ENCODE assay signal across 21 cellular contexts in genomic region chr18:75229437-75229836, GRCh38.
"Had no signal": no experiment of that assay in that cellular context is flagged by ENCODE, and none has a peak within 500 bp of the region (broad histone marks: within the 10 kb centered on the region; RNA-seq: fewer than 3 reads in every experiment).

No MANE protein-coding gene starts in this region.

- DNase-seq: activated CD4-positive, alpha-beta memory T cell treated with anti-CD3 and anti-CD28 coated beads, Interleukin-2, amount 10 ng/mL, durations not matched to agents 7 days and 5 days; activated CD4-positive, alpha-beta T cell treated with anti-CD3 and anti-CD28 coated beads for 36 hours; activated CD8-positive, alpha-beta memory T cell treated with anti-CD3 and anti-CD28 coated beads, Interleukin-2, amount 50 U/mL, for 4 hours; activated effector memory CD4-positive, alpha-beta T cell treated with Interleukin-2 at 50 U/mL for 16 hours; activated naive CD4-positive, alpha-beta T cell treated with anti-CD3 and anti-CD28 coated beads, Interleukin-2, amount 50 U/mL, for 16 hours; activated T-cell treated with anti-CD3 and anti-CD28 coated beads, Interleukin-2, amount 50 U/mL, for 48 hours; endodermal cell; foreskin melanocyte; hypothalamus; left lung; mammary epithelial cell; pancreas; right lobe of liver; stimulated activated CD4-positive, alpha-beta T cell treated with anti-CD3 and anti-CD28 coated beads, Interleukin-4, amount 100 ng/mL, for 4 hours; stimulated activated naive CD4-positive, alpha-beta T cell treated with Interleukin-2 at 50 U/mL for 16 hours; transverse colon had no signal

- H3K9me3 Mint-ChIP-seq: activated CD4-positive, alpha-beta memory T cell treated with anti-CD3 and anti-CD28 coated beads, Interleukin-2, amount 10 ng/mL, durations not matched to agents 7 days and 5 days; endodermal cell; T-helper 2 cell treated with Interferon-gamma antibody and Interleukin-4, amounts not matched to agents 5 μg/mL and 100 μg/mL, for 36 hours had no signal

- H3K4me3 Mint-ChIP-seq: activated CD4-positive, alpha-beta memory T cell treated with anti-CD3 and anti-CD28 coated beads, Interleukin-2, amount 10 ng/mL, durations not matched to agents 7 days and 5 days; activated CD4-positive, alpha-beta T cell treated with anti-CD3 and anti-CD28 coated beads for 36 hours; endodermal cell; T-helper 2 cell treated with Interferon-gamma antibody and Interleukin-4, amounts not matched to agents 5 μg/mL and 100 μg/mL, for 36 hours had no signal

- H3K27ac Mint-ChIP-seq: activated CD4-positive, alpha-beta memory T cell treated with anti-CD3 and anti-CD28 coated beads, Interleukin-2, amount 10 ng/mL, durations not matched to agents 7 days and 5 days; activated CD4-positive, alpha-beta T cell treated with anti-CD3 and anti-CD28 coated beads for 36 hours; endodermal cell; T-helper 2 cell treated with Interferon-gamma antibody and Interleukin-4, amounts not matched to agents 5 μg/mL and 100 μg/mL, for 36 hours had no signal

- H3K4me3 ChIP-seq: cardiac muscle cell, left lung, pancreas, right lobe of liver, SK-N-MC, transverse colon, vagina had no signal

- H3K9me3 ChIP-seq: left lung, neutrophil, pancreas, right lobe of liver, transverse colon, vagina had no signal

- H3K27ac ChIP-seq: cardiac muscle cell, left lung, neutrophil, pancreas, right lobe of liver, SK-N-MC, transverse colon, vagina had no signal

- H3K27me3 ChIP-seq: cardiac muscle cell, left lung, neutrophil, pancreas, right lobe of liver, transverse colon, vagina had no signal

- H3K27me3 Mint-ChIP-seq: activated CD4-positive, alpha-beta memory T cell treated with anti-CD3 and anti-CD28 coated beads, Interleukin-2, amount 10 ng/mL, durations not matched to agents 7 days and 5 days; activated CD4-positive, alpha-beta T cell treated with anti-CD3 and anti-CD28 coated beads for 36 hours had no signal

- H3K36me3 ChIP-seq: cardiac muscle cell, left lung, neutrophil, pancreas, right lobe of liver, transverse colon, vagina had no signal

- ATAC-seq: activated CD4-positive, alpha-beta T cell treated with anti-CD3 and anti-CD28 coated beads for 36 hours; left lung had no signal
